In genomic region chr15:44194397-44195150, GRCh38 we compare ENCODE assay signal across 8 cellular contexts. TPM values are rescaled to one million over a fixed set of nuclear protein-coding genes. Genes with fewer than 3 reads are reported as not detected.
DNase-seq lines count a peak whose midpoint lies in the region; ATAC-seq, FAIRE-seq and TF ChIP-seq lines count a peak whose summit lies in the region.

No MANE protein-coding gene starts in this region.

- H3K27me3 ChIP-seq in GM12878 (replicated peaks in 1 of 2; ENCODE audit: control insufficient read depth in 2 of 2, insufficient read depth in 2 of 2, low read length in 1 of 2) (peaks cover 5 to 12% of the 10 kb centered on the region in 2 experiments), smooth muscle cell (ENCODE audit: low read depth) (peaks cover 22% of the 10 kb centered on the region)

- H4K20me1 ChIP-seq in GM12878 (ENCODE audit: control insufficient read depth, insufficient read depth): no peaks in the 10 kb centered on the region
- H4K20me1 ChIP-seq in smooth muscle cell (ENCODE audit: low read depth): peaks cover 5% of the 10 kb centered on the region

- H3K4me2 ChIP-seq in GM12878 (ENCODE audit: control insufficient read depth, insufficient read depth) (peak overlapping the region; percentile 70), smooth muscle cell (peak overlapping the region; percentile 85)

- H3K9me3 ChIP-seq in T-helper 17 cell (ENCODE audit: control insufficient read depth, low read length, poor library complexity, severe bottlenecking): no peaks in the 10 kb centered on the region
- H3K9me3 ChIP-seq in GM12878 (replicated peaks; ENCODE audit: control insufficient read depth, insufficient read depth, low read length): no peaks in the 10 kb centered on the region
- H3K9me3 ChIP-seq in iPS-18c (ENCODE audit: control insufficient read depth, insufficient read depth, low read length): no peaks in the 10 kb centered on the region
- H3K9me3 ChIP-seq in smooth muscle cell (replicated peaks; ENCODE audit: low read depth): no peaks in the 10 kb centered on the region

- H3K27ac ChIP-seq in GM12878 (ENCODE audit: control insufficient read depth, insufficient read depth): no peak overlapping the region
- peak overlapping the region; percentile 33 for H3K27ac ChIP-seq in smooth muscle cell (ENCODE audit: low read depth)

- SMC1A ChIA-PET in GM12878 (lab: Charles Lee; ENCODE audit: uncharacterized antibody, unreplicated experiment): no interaction called here

- H3K27me3 Mint-ChIP-seq in T-helper 17 cell: peaks cover 67% of the 10 kb centered on the region

- no peak for FAIRE-seq in GM12878 (lab: Jason Lieb, UNC)

- ATAC-seq in HG03520 (IDR thresholded peaks at IDR 0.05; ENCODE audit: unreplicated experiment) (peak; percentile 12), T-helper 17 cell (peak; percentile 40), GM12878 (peak; percentile 50)

- H3K4me1 ChIP-seq in GM12878 (ENCODE audit: control insufficient read depth, insufficient read depth, low read length) (peaks cover 4% of the 10 kb centered on the region; the same call in 1 of the 2 replicates), smooth muscle cell (ENCODE audit: low read depth) (peaks cover 3% of the 10 kb centered on the region)

- DNase-seq in AG10803 (ENCODE audit: low read depth): peak; percentile 20
- peak; percentile 7 for DNase-seq in GM19238 (ENCODE audit: insufficient read length, low spot score)
- peak in 2 of 3 donors; percentile 15 to 18 for DNase-seq in T-helper 17 cell
- no peak for DNase-seq in GM12878 (ENCODE audit: low read depth, low spot score)
- DNase-seq in smooth muscle cell (lab: John Stamatoyannopoulos, UW; ENCODE audit: unreplicated experiment): no peak
- DNase-seq in UCSD-AML1 (lab: John Stamatoyannopoulos, UW; ENCODE audit: unreplicated experiment): no peak

- H2AFZ ChIP-seq in GM12878 (ENCODE audit: control insufficient read depth, low read depth, low read length): peak overlapping the region; percentile 82
- peak overlapping the region; percentile 85 for H2AFZ ChIP-seq in smooth muscle cell (ENCODE audit: low read depth)

- intact Hi-C loops in GM12878 (cut with micrococcal nuclease; ENCODE audit: unreplicated experiment): loop anchor here (10.0 kb wide), 1 partner anchor 60 kb away; no protein-coding TSS in a partner anchor

- WGBS in GM12878 (ENCODE audit: insufficient coverage, insufficient replicate concordance, low lambda C conversion rate, missing lambda C conversion rate): 30% methylated on average over 30 of the region's 72 CpGs
- WGBS in smooth muscle cell (ENCODE audit: low lambda C conversion rate): under 1% methylated on average over 35 of the region's 72 CpGs

- H3K36me3 ChIP-seq in GM12878 (ENCODE audit: control insufficient read depth in 2 of 2, insufficient read depth in 2 of 2, low read length in 1 of 2) (no peaks in the 10 kb centered on the region), smooth muscle cell (ENCODE audit: low read depth) (no peaks in the 10 kb centered on the region)

- no peaks in the 10 kb centered on the region for H3F3A ChIP-seq in smooth muscle cell (ENCODE audit: low read depth)

- H3K27ac Mint-ChIP-seq in T-helper 17 cell: no peak overlapping the region

- RAD21 ChIA-PET in GM12878 (lab: Charles Lee; ENCODE audit: unreplicated experiment): interaction anchor here (0.9 kb wide), 1 partner anchor 122 kb away, joined by 3 read pairs; no protein-coding TSS in a partner anchor

- in situ Hi-C loops in GM12878 (cut with MboI): no loop called here

- peaks cover 12% of the 10 kb centered on the region for H3K4me1 Mint-ChIP-seq in T-helper 17 cell

- H3K36me3 Mint-ChIP-seq in T-helper 17 cell (ENCODE audit: low read depth): peaks cover 2% of the 10 kb centered on the region

- no peak for TF ChIP-seq EP300 in GM12878 (IDR thresholded peaks at IDR 0.05; ENCODE audit: borderline replicate concordance in 1 of 2, control insufficient read depth in 1 of 2, low read depth in 2 of 2, low read length in 2 of 2)

- TF ChIP-seq CTCF in AG10803 (conservative IDR thresholded peaks at IDR 0.05; ENCODE audit: low read length) (peak; percentile 8; the same call in 1 of the 2 replicates), GM12878 (IDR thresholded peaks at IDR 0.05 in 2 of 3, conservative IDR thresholded peaks at IDR 0.05 in 1 of 3; ENCODE audit: control insufficient read depth in 2 of 3, extremely low read depth in 1 of 3, insufficient read depth in 1 of 3, low read depth in 3 of 3, low read length in 3 of 3) (no peak), smooth muscle cell (IDR thresholded peaks at IDR 0.05; ENCODE audit: borderline replicate concordance, insufficient read depth, poor library complexity, severe bottlenecking) (no peak)

- CTCF ChIA-PET in GM12878 (lab: Yijun Ruan, JAX): no interaction called here

- POLR2A ChIA-PET in GM12878 (lab: Charles Lee): no interaction called here

- no peak for TF ChIP-seq RAD21 in GM12878 (IDR thresholded peaks at IDR 0.05; ENCODE audit: insufficient read depth, low read depth, low read length)

- H3K4me3 ChIP-seq in AG10803 (ENCODE audit: low read length) (peak overlapping the region; percentile 79), GM12878 (peak overlapping the region; percentile 86), iPS-18c (ENCODE audit: insufficient read depth, low read depth, low read length) (peak overlapping the region; percentile 66), smooth muscle cell (peak overlapping the region; percentile 56)

- H3K9ac ChIP-seq in GM12878 (ENCODE audit: control insufficient read depth, insufficient read depth, low read length) (no peak overlapping the region), smooth muscle cell (ENCODE audit: low read depth) (no peak overlapping the region)

- H3K4me3 Mint-ChIP-seq in T-helper 17 cell: peak overlapping the region; percentile 90

- no TSS peak for BruUV-seq in GM12878 (replicated peaks; lab: Mats Ljungman, UMichigan)

- H3K79me2 ChIP-seq in GM12878 (ENCODE audit: control insufficient read depth, insufficient read depth, low read length) (no peaks in the 10 kb centered on the region), smooth muscle cell (ENCODE audit: low read depth) (no peaks in the 10 kb centered on the region)

- no peak for TF ChIP-seq POLR2A in GM12878 (IDR thresholded peaks at IDR 0.05; ENCODE audit: low read depth, low read length)

TF ChIP-seq in GM12878, 131 proteins besides CTCF, POLR2A, EP300 and RAD21:
- no peak for TF ChIP-seq BMI1 (IDR thresholded peaks at IDR 0.05; ENCODE audit: borderline replicate concordance)

RNA-seq across cellular contexts. Expression of gene FRMD5, which starts 0.5 kb away (rescaled TPM):
- total RNA-seq in T-helper 17 cell (not detected), GM12878 (2014; rRNA removed) (0.51 and 0.87 TPM in 2 replicates), GM12878 (2014; rRNA removed; fragmentation: Illumina TruSeq; extraction: Trizol) (0.55 and 0.94 TPM in 2 replicates), GM12878 (2021) (0.64 and 0.77 TPM in 2 replicates), smooth muscle cell (6.4 and 7.2 TPM in 2 replicates)
- 0.50 and 0.61 TPM in 2 replicates for total RNA-seq in GM12878 (2013; cell fraction: nucleolus; rRNA removed)
- 0.26 TPM for polyA plus RNA-seq in GM12878 (2011; ENCODE audit: low read depth)
- polyA plus RNA-seq in GM12878 (2011; rRNA removed) (not detected in 2 replicates), GM12878 (2014; fragmentation: Illumina TruSeq; extraction: Trizol) (0.68 and 1.00 TPM in 2 replicates), GM12878 (2014; fragmentation: Nextera tagmentation; extraction: Ambion mirVana) (under 1 TPM; 0.26 to 0.79 TPM), GM12878 (2014; rRNA removed) (0.38 and 0.46 TPM in 2 replicates), GM12878 (2016; fragmentation: Nextera tagmentation; extraction: Ambion mirVana) (1 to 10 TPM; 5.1 to 6.4 TPM), smooth muscle cell (0.46 and 2.7 TPM in 2 replicates)
- polyA plus RNA-seq in GM12878 (2011; cell fraction: cytosol; rRNA removed): 0.06 TPM in 1 of 2 replicates, not detected in the other
- polyA plus RNA-seq in GM12878 (2011; cell fraction: nucleus; rRNA removed): not detected in 2 replicates
- 0.14 and 0.66 TPM in 2 replicates for polyA plus RNA-seq in GM12878 (2012)
- not detected in 2 replicates for polyA minus RNA-seq in GM12878 (2011; rRNA and poly(A)+ RNA removed)
- not detected in 2 replicates for polyA minus RNA-seq in GM12878 (2011; cell fraction: cytosol; rRNA and poly(A)+ RNA removed)
- polyA minus RNA-seq in GM12878 (2011; cell fraction: nucleus; rRNA and poly(A)+ RNA removed): not detected in 2 replicates

Comparison
In these comparisons a context has a peak if more than half of its experiments do, and no peak if none do; other contexts are left out.
1. DNase-seq: peak in AG10803 (single experiment), GM19238 (single experiment) and T-helper 17 cell (2 of 3); none in GM12878 (single experiment), smooth muscle cell (single experiment) and UCSD-AML1 (single experiment).
2. Peak in every context shown above with its lines, with median percentiles within 50 percentile points of each other: H3K4me3 ChIP-seq and ATAC-seq.